ENCODE assay signal across 13 cellular contexts in genomic region chr16:49483651-49484451, GRCh38.
DNase-seq lines count a peak whose midpoint lies in the region; ATAC-seq and TF ChIP-seq lines count a peak whose summit lies in the region.
"Had no signal": no experiment of that assay in that cellular context is flagged by ENCODE, and none has a peak within 500 bp of the region (broad histone marks: within the 10 kb centered on the region; RNA-seq: fewer than 3 reads in every experiment).

No MANE protein-coding gene starts in this region.

- no TSS peak for BruUV-seq in OCI-LY7 (replicated peaks; lab: Mats Ljungman, UMichigan)

- peak; percentile 53 for DNase-seq in OCI-LY7 (ENCODE audit: low spot score)
- DNase-seq in sciatic nerve (ENCODE audit: low spot score): peak; percentile 57
- no peak for DNase-seq in GM20000 (ENCODE audit: low spot score)
- no peak for DNase-seq in Ammon's horn (ENCODE audit: low spot score)
- DNase-seq: HFFc6; mammary epithelial cell; NCI-H1694 treated with DMSO at 0.1 percent for 48 hours; stimulated activated naive B cell treated with anti-CD40 and anti-IgM and Interleukin-4, amounts not matched to agents 10 μg/mL and 1 μg/mL and 100 μg/mL, for 72 hours had no signal

- peaks cover 6% of the 10 kb centered on the region for H3K27me3 ChIP-seq in iPS-15b (ENCODE audit: control insufficient read depth, insufficient read depth, low read length)

- peak overlapping the region; percentile 74; the same call in 1 of the 2 replicates for H2AFZ ChIP-seq in OCI-LY7 (ENCODE audit: low read length)

- no peak for TF ChIP-seq CTCF in OCI-LY7 (conservative IDR thresholded peaks at IDR 0.05; ENCODE audit: low read length)
- no peak for TF ChIP-seq CTCF in GM20000 (IDR thresholded peaks at IDR 0.05; ENCODE audit: extremely low read depth, missing control alignments)

- H3K9me2 ChIP-seq in OCI-LY7 (ENCODE audit: insufficient read depth, low read length): no peaks in the 10 kb centered on the region

- peak overlapping the region; percentile 21 for H3K27ac ChIP-seq in OCI-LY7 (ENCODE audit: low read depth, low read length, poor library complexity, severe bottlenecking)
- H3K27ac ChIP-seq: SJSA1 had no signal

- CTCF ChIA-PET in OCI-LY7 (lab: Charles Lee; ENCODE audit: unreplicated experiment): no interaction called here

- H3K36me3 ChIP-seq in ES-I3 (ENCODE audit: insufficient read depth, low read length) (no peaks in the 10 kb centered on the region), OCI-LY7 (ENCODE audit: insufficient read depth, low read length) (no peaks in the 10 kb centered on the region), iPS-15b (ENCODE audit: control insufficient read depth, insufficient read depth, low read length) (no peaks in the 10 kb centered on the region)
- H3K36me3 ChIP-seq: SJSA1 had no signal

- POLR2A ChIA-PET in OCI-LY7 (lab: Charles Lee): interaction anchor here (0.6 to 1.7 kb wide), 8 partner anchors 10 to 842 kb away, joined by 3 to 9 read pairs (median 3); no protein-coding TSS in a partner anchor

- intact Hi-C loops in OCI-LY7 (cut with micrococcal nuclease; ENCODE audit: unreplicated experiment) (no loop called here), sciatic nerve (cut with DNase I) (no loop called here)

- H3K4me1 ChIP-seq in ES-I3 (ENCODE audit: insufficient read depth, low read length): no peaks in the 10 kb centered on the region
- H3K4me1 ChIP-seq in OCI-LY7 (ENCODE audit: insufficient read depth, low read length, poor library complexity, severe bottlenecking): peaks cover 40% of the 10 kb centered on the region
- no peaks in the 10 kb centered on the region for H3K4me1 ChIP-seq in iPS-15b (ENCODE audit: control insufficient read depth, insufficient read depth, low read length)
- H3K4me1 ChIP-seq: SJSA1 had no signal

- peak; percentile 7 for ATAC-seq in sciatic nerve
- ATAC-seq in HG02759 (IDR thresholded peaks at IDR 0.05; ENCODE audit: unreplicated experiment): no peak
- no peak for ATAC-seq in GM21367 (IDR thresholded peaks at IDR 0.05; ENCODE audit: unreplicated experiment)

- peak overlapping the region; percentile 50 for H3K4me3 ChIP-seq in OCI-LY7 (ENCODE audit: low read depth, low read length, poor library complexity, severe bottlenecking)
- peak overlapping the region; percentile 12 for H3K4me3 ChIP-seq in iPS-15b (ENCODE audit: low read depth, low read length)
- H3K4me3 ChIP-seq: SJSA1 had no signal

- H3K79me2 ChIP-seq in OCI-LY7 (ENCODE audit: insufficient read depth, low read depth, low read length): no peaks in the 10 kb centered on the region

- peak overlapping the region; percentile 73 for H3K4me2 ChIP-seq in OCI-LY7 (ENCODE audit: low read length)

- H4K20me1 ChIP-seq in OCI-LY7 (ENCODE audit: insufficient read depth, low read length): no peaks in the 10 kb centered on the region

- H3K9me3 ChIP-seq in ES-I3 (ENCODE audit: control insufficient read depth, insufficient read depth, low read length) (no peaks in the 10 kb centered on the region), OCI-LY7 (ENCODE audit: low read length) (no peaks in the 10 kb centered on the region), iPS-15b (ENCODE audit: control insufficient read depth, insufficient read depth, low read length) (no peaks in the 10 kb centered on the region)
- H3K9me3 ChIP-seq: SJSA1 had no signal

- H3K9ac ChIP-seq in ES-I3 (ENCODE audit: low read depth, low read length) (peak overlapping the region; percentile 37; the same call in 1 of the 2 replicates), iPS-15b (ENCODE audit: low read depth, low read length) (no peak overlapping the region)

Comparison
In these comparisons a context has a peak if more than half of its experiments do, and no peak if none do; other contexts are left out.
1. DNase-seq: peak in OCI-LY7 (single experiment) and sciatic nerve (single experiment); none in GM20000 (single experiment) and Ammon's horn (single experiment).